Comparison of ENCODE assay signal across 8 cellular contexts in the genomic region with DNA sequence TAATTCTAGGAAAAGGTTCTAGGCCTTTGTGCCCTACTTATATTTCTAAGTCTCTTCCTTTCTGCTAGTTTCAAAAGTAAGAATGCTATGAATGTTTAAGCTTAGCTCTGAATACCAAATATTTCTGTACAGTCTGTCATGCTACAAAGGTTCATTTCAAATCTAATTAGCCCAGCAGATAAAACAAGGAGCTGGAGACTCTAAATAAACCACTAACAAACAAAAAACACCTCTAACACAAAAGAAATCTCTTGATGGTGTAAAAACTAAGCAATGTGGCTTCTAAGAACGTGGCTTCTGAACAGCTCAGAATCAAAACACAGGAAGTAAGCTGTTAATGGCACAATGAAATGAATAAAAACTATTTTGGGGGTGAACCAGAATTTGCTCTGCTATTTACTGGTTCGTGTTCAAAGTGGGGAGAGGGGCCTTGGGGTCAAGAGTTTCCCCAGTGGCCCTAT.
DNase-seq lines count a peak whose midpoint lies in the region; ATAC-seq and TF ChIP-seq lines count a peak whose summit lies in the region.

No MANE protein-coding gene starts in this region.

- H3K36me3 Mint-ChIP-seq in neural progenitor cell: no peaks in the 10 kb centered on the region

- CTCF ChIA-PET in mammary epithelial cell (lab: Charles Lee; ENCODE audit: low non-redundant PET): no interaction called here

- ATAC-seq in HG03442 (IDR thresholded peaks at IDR 0.05; ENCODE audit: unreplicated experiment) (no peak), HG02840 (IDR thresholded peaks at IDR 0.05; ENCODE audit: low FRiP score, unreplicated experiment) (no peak)

- H3K36me3 ChIP-seq in DOHH2 (ENCODE audit: control insufficient read depth, low read length) (no peaks in the 10 kb centered on the region), OCI-LY1 (ENCODE audit: insufficient read depth, low read length) (no peaks in the 10 kb centered on the region), mammary epithelial cell (ENCODE audit: insufficient read depth, low read length) (no peaks in the 10 kb centered on the region), neural progenitor cell (no peaks in the 10 kb centered on the region)

- H3F3A ChIP-seq in DOHH2 (ENCODE audit: control insufficient read depth, insufficient read depth) (peaks cover 42% of the 10 kb centered on the region), OCI-LY1 (ENCODE audit: insufficient read depth, low read length) (peaks cover 15% of the 10 kb centered on the region), neural progenitor cell (ENCODE audit: low read depth) (peaks cover 34% of the 10 kb centered on the region)

- no peaks in the 10 kb centered on the region for H4K20me1 ChIP-seq in DOHH2 (ENCODE audit: control insufficient read depth, insufficient read depth, low read depth, low read length)
- H4K20me1 ChIP-seq in OCI-LY1 (ENCODE audit: insufficient read depth, low read length): no peaks in the 10 kb centered on the region
- H4K20me1 ChIP-seq in mammary epithelial cell (ENCODE audit: insufficient read depth, low read length): no peaks in the 10 kb centered on the region
- H4K20me1 ChIP-seq in neural progenitor cell (ENCODE audit: low read depth): no peaks in the 10 kb centered on the region

- WGBS in mammary epithelial cell (ENCODE audit: low coverage, missing lambda C conversion rate): 0% methylated on average over 2 of the region's 2 CpGs

- peak overlapping the region; percentile 86 for H3K27ac ChIP-seq in DOHH2 (ENCODE audit: low read depth, low read length)
- H3K27ac ChIP-seq in OCI-LY1 (ENCODE audit: low read depth, low read length, poor library complexity, severe bottlenecking): peak overlapping the region; percentile 95
- peak overlapping the region; percentile 58 for H3K27ac ChIP-seq in mammary epithelial cell (ENCODE audit: insufficient read depth, low read depth, low read length)
- peak overlapping the region; percentile 26 for H3K27ac ChIP-seq in neural progenitor cell

- DNase-seq in mammary epithelial cell (no peak), neural progenitor cell (ENCODE audit: low spot score) (no peak), NOMO-1 treated with DMSO at 0.1 percent for 48 hours (lab: John Stamatoyannopoulos, UW; ENCODE audit: unreplicated experiment) (no peak)
- DNase-seq in stimulated activated CD4-positive, alpha-beta T cell treated with anti-CD3 and anti-CD28 coated beads, Interleukin-15, amount 100 ng/mL, for 24 hours: no peak

- no peak overlapping the region for H3K4me3 Mint-ChIP-seq in neural progenitor cell

- H3K9me3 Mint-ChIP-seq in neural progenitor cell: no peaks in the 10 kb centered on the region

- peaks cover 63% of the 10 kb centered on the region for H3K4me1 ChIP-seq in DOHH2 (ENCODE audit: control insufficient read depth, low read length)
- H3K4me1 ChIP-seq in OCI-LY1 (ENCODE audit: insufficient read depth, low read length, severe bottlenecking): peaks cover 67% of the 10 kb centered on the region
- peaks cover 36% of the 10 kb centered on the region for H3K4me1 ChIP-seq in mammary epithelial cell (ENCODE audit: insufficient read depth, low read length)
- H3K4me1 ChIP-seq in neural progenitor cell: peaks cover 54% of the 10 kb centered on the region

- H3K9me3 ChIP-seq in DOHH2 (ENCODE audit: control insufficient read depth, insufficient read depth, low read length): no peaks in the 10 kb centered on the region
- H3K9me3 ChIP-seq in OCI-LY1 (ENCODE audit: low read length): no peaks in the 10 kb centered on the region
- H3K9me3 ChIP-seq in mammary epithelial cell (replicated peaks; ENCODE audit: insufficient read depth, low read length): no peaks in the 10 kb centered on the region
- no peaks in the 10 kb centered on the region for H3K9me3 ChIP-seq in neural progenitor cell (ENCODE audit: low read depth)

- peaks cover 37% of the 10 kb centered on the region for H3K4me1 Mint-ChIP-seq in neural progenitor cell

- H3K79me2 ChIP-seq in DOHH2 (ENCODE audit: control insufficient read depth, low read length) (peaks cover 2% of the 10 kb centered on the region; the same call in 1 of the 2 replicates), OCI-LY1 (ENCODE audit: insufficient read depth, low read length) (no peaks in the 10 kb centered on the region), mammary epithelial cell (ENCODE audit: insufficient read depth, low read length) (no peaks in the 10 kb centered on the region), neural progenitor cell (ENCODE audit: low read depth) (no peaks in the 10 kb centered on the region)

- peak overlapping the region; percentile 56 for H3K9ac ChIP-seq in OCI-LY1 (ENCODE audit: low read length)
- H3K9ac ChIP-seq in mammary epithelial cell (ENCODE audit: insufficient read depth, low read length): peak overlapping the region; percentile 3
- no peak overlapping the region for H3K9ac ChIP-seq in neural progenitor cell

- in situ Hi-C loops in mammary epithelial cell (cut with MboI; ENCODE audit: low sequenced_read_pairs in 2 of 2): no loop called here

- no peak overlapping the region for H2AFZ ChIP-seq in OCI-LY1 (ENCODE audit: low read length)
- peak overlapping the region; percentile 91 for H2AFZ ChIP-seq in mammary epithelial cell (ENCODE audit: low read depth, low read length)
- H2AFZ ChIP-seq in neural progenitor cell (replicated peaks): peak overlapping the region; percentile 85

- dilution Hi-C loops in mammary epithelial cell (cut with HindIII; ENCODE audit: low sequenced_read_pairs): no loop called here

- no peak for TF ChIP-seq CTCF in DOHH2 (IDR thresholded peaks at IDR 0.05; ENCODE audit: low read depth, low read length, poor library complexity, severe bottlenecking)
- TF ChIP-seq CTCF in OCI-LY1 (IDR thresholded peaks at IDR 0.05; ENCODE audit: low read length): no peak
- no peak for TF ChIP-seq CTCF in mammary epithelial cell (conservative IDR thresholded peaks at IDR 0.05 in 1 of 2, IDR thresholded peaks at IDR 0.05 in 1 of 2; ENCODE audit: extremely low read depth in 1 of 2, insufficient read depth in 1 of 2, low read depth in 1 of 2, low read length in 2 of 2)
- TF ChIP-seq CTCF in neural progenitor cell (IDR thresholded peaks at IDR 0.05): no peak

- BruUV-seq in mammary epithelial cell (replicated peaks; lab: Mats Ljungman, UMichigan): no TSS peak

- intact Hi-C loops in mammary epithelial cell (cut with micrococcal nuclease): loop anchor here (1.0 kb wide), 1 partner anchor 43 kb away; no protein-coding TSS in a partner anchor

- H3K9me2 ChIP-seq in DOHH2 (replicated peaks; ENCODE audit: control insufficient read depth, low read length) (no peaks in the 10 kb centered on the region), OCI-LY1 (ENCODE audit: low read depth, low read length) (no peaks in the 10 kb centered on the region)

- H3K4me2 ChIP-seq in DOHH2 (ENCODE audit: low read length): peak overlapping the region; percentile 92
- H3K4me2 ChIP-seq in OCI-LY1 (ENCODE audit: low read length): peak overlapping the region; percentile 53
- H3K4me2 ChIP-seq in mammary epithelial cell (ENCODE audit: insufficient read depth, low read depth, low read length): peak overlapping the region; percentile 34
- peak overlapping the region; percentile 1 for H3K4me2 ChIP-seq in neural progenitor cell

- H3K4me3 ChIP-seq in DOHH2 (ENCODE audit: low read length) (peak overlapping the region; percentile 70), OCI-LY1 (ENCODE audit: low read depth, low read length, poor library complexity, severe bottlenecking) (peak overlapping the region; percentile 2), mammary epithelial cell (replicated peaks in 1 of 3; ENCODE audit: insufficient read depth in 1 of 3, low read depth in 2 of 3, low read length in 3 of 3) (no peak overlapping the region), neural progenitor cell (no peak overlapping the region)

- H3K27me3 ChIP-seq in DOHH2 (ENCODE audit: control insufficient read depth, low read length) (no peaks in the 10 kb centered on the region), OCI-LY1 (ENCODE audit: insufficient read depth, low read length) (no peaks in the 10 kb centered on the region), mammary epithelial cell (ENCODE audit: insufficient read depth, low read length) (no peaks in the 10 kb centered on the region), neural progenitor cell (no peaks in the 10 kb centered on the region)

- H3K27ac Mint-ChIP-seq in neural progenitor cell: peak overlapping the region; percentile 58

- H3K27me3 Mint-ChIP-seq in neural progenitor cell (ENCODE audit: insufficient read depth, low read depth): peaks cover 5% of the 10 kb centered on the region

Comparison
In these comparisons a context has a peak if more than half of its experiments do, and no peak if none do; other contexts are left out.
1. H3K27ac ChIP-seq: peak in every context shown above with its lines; median percentile 95 in OCI-LY1; 86 in DOHH2; 58 in mammary epithelial cell; 26 in neural progenitor cell.
2. H3K4me2 ChIP-seq: peak in every context shown above with its lines; median percentile 92 in DOHH2; 53 in OCI-LY1; 34 in mammary epithelial cell; 1 in neural progenitor cell.
3. H3K4me3 ChIP-seq: peak in DOHH2 (single experiment) and OCI-LY1 (single experiment); none in mammary epithelial cell (0 of 3) and neural progenitor cell (single experiment).